18 cellular contexts compared by ENCODE assay signal in the genomic region with DNA sequence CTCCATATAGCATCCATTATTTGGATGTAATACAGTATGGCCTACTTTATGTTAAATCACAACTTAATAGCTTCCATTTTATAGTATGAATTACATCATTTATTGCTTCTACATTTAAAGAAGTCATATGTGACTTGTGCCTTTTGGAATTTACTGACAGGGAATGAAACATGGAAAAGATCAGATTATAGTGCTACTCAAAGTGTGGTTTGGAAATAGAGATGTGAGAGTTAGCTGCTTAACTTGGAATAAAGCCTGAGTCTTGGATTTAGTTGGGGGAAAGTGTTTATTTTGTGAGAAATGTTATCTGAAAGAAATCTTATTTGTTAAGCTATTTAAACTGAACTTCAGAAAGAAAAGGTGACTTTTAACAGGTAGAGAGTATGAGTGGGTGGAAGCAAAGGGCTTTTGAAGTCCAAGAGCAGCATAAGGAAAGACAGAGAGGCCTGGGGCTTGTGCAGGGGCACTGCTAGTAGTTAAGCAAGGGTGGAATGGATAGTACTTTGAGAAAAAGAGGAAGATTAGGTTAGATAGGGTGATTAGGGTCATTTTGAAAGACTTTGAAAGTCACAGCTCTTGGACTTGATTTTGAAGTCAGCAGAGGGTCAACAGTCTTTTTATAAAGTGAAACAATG.
A peak's percentile ranks its signal among the peaks of the same experiment; 100 is the strongest.
DNase-seq lines count a peak whose midpoint lies in the region; ATAC-seq and TF ChIP-seq lines count a peak whose summit lies in the region.
"Had no signal": no experiment of that assay in that cellular context is flagged by ENCODE, and none has a peak within 500 bp of the region (broad histone marks: within the 10 kb centered on the region; RNA-seq: fewer than 3 reads in every experiment).

No MANE protein-coding gene starts in this region.

- peak overlapping the region; percentile 17 for H3K27ac Mint-ChIP-seq in stimulated activated naive CD8-positive, alpha-beta T cell treated with anti-CD3 and anti-CD28 coated beads, Interleukin-15, Interleukin-2, amounts not matched to agents 100 ng/mL and 50 ng/mL, for 24 hours
- peak overlapping the region in 1 of 2 donors; percentile 1 for H3K27ac Mint-ChIP-seq in T-cell

- DNase-seq in stimulated activated naive CD8-positive, alpha-beta T cell treated with anti-CD3 and anti-CD28 coated beads, Interleukin-15, Interleukin-2, amounts not matched to agents 100 U/mL and 50 U/mL, for 24 hours, result no peak
- DNase-seq in PC-9 (no peak), fibroblast of peridontal ligament (ENCODE audit: extremely low read depth) (peak; percentile 47), T-cell (no peak), substantia nigra (lab: John Stamatoyannopoulos, UW) (no peak), NCI-H2227 (lab: John Stamatoyannopoulos, UW; ENCODE audit: unreplicated experiment) (no peak), kidney glomerular epithelial cell (lab: John Stamatoyannopoulos, UW) (no peak)
- DNase-seq: activated T-cell treated with anti-CD3 and anti-CD28 coated beads, Interleukin-2, amount 50 U/mL, for 4 hours; DMS79; effector memory CD8-positive, alpha-beta T cell; foreskin keratinocyte; Karpas-422; NCI-H1694 treated with DMSO at 0.1 percent for 48 hours; trophoblast cell had no signal

- no peaks in the 10 kb centered on the region for H3K9me2 ChIP-seq in PC-9 (ENCODE audit: insufficient read depth)

- H3K4me1 Mint-ChIP-seq in stimulated activated naive CD8-positive, alpha-beta T cell treated with anti-CD3 and anti-CD28 coated beads, Interleukin-15, Interleukin-2, amounts not matched to agents 100 ng/mL and 50 ng/mL, for 24 hours (ENCODE audit: low read depth), result peaks cover 32% of the 10 kb centered on the region
- H3K4me1 Mint-ChIP-seq in T-cell, result peaks cover 41 to 51% (median 47%) of the 10 kb centered on the region in 3 donors

- peaks cover 95% of the 10 kb centered on the region for H3K79me2 ChIP-seq in PC-9 (ENCODE audit: low read depth)

- ATAC-seq in stimulated activated naive CD8-positive, alpha-beta T cell treated with anti-CD3 and anti-CD28 coated beads, Interleukin-15, Interleukin-2, amounts not matched to agents 100 U/mL and 50 U/mL, for 24 hours, result no peak
- no peak for ATAC-seq in T-cell (replicated peaks in 1 of 4)
- ATAC-seq: A549; activated T-cell treated with anti-CD3 and anti-CD28 coated beads, Interleukin-2, amount 50 U/mL, for 4 hours; effector memory CD8-positive, alpha-beta T cell; foreskin keratinocyte had no signal

- peaks cover 7% of the 10 kb centered on the region for H3K36me3 Mint-ChIP-seq in stimulated activated naive CD8-positive, alpha-beta T cell treated with anti-CD3 and anti-CD28 coated beads, Interleukin-15, Interleukin-2, amounts not matched to agents 100 ng/mL and 50 ng/mL, for 24 hours (ENCODE audit: low read depth)
- H3K36me3 Mint-ChIP-seq in T-cell, result peaks cover 6% of the 10 kb centered on the region

- no peaks in the 10 kb centered on the region for H3K4me1 ChIP-seq in PC-9 (replicated peaks; ENCODE audit: insufficient read depth)

- H3K4me3 ChIP-seq in PC-9, result no peak overlapping the region
- H3K4me3 ChIP-seq: A549, smooth muscle cell had no signal

- TF ChIP-seq CTCF in PC-9 (conservative IDR thresholded peaks at IDR 0.05), result no peak

- intact Hi-C loops in PC-9 (cut with micrococcal nuclease; ENCODE audit: unreplicated experiment), result no loop called here

- CTCF ChIA-PET in PC-9 (lab: Charles Lee) (no interaction called here), T-cell (lab: Charles Lee) (interaction anchor here (0.7 to 1.4 kb wide), 2 partner anchors 13 to 419 kb away, joined by 3 read pairs; no protein-coding TSS in a partner anchor)

- peaks cover 5% of the 10 kb centered on the region; the same call in 1 of the 2 replicates for H3F3A ChIP-seq in PC-9 (ENCODE audit: insufficient read depth, low read depth)

- H2AFZ ChIP-seq in PC-9, result no peak overlapping the region

- no peak overlapping the region for H3K4me3 Mint-ChIP-seq in stimulated activated naive CD8-positive, alpha-beta T cell treated with anti-CD3 and anti-CD28 coated beads, Interleukin-15, Interleukin-2, amounts not matched to agents 100 ng/mL and 50 ng/mL, for 24 hours
- peak overlapping the region in 1 of 3 donors; percentile 11 for H3K4me3 Mint-ChIP-seq in T-cell
- H3K4me3 Mint-ChIP-seq: activated T-cell treated with anti-CD3 and anti-CD28 coated beads, Interleukin-2, amount 50 U/mL, for 4 hours; effector memory CD8-positive, alpha-beta T cell had no signal

- H3K9me3 Mint-ChIP-seq in stimulated activated naive CD8-positive, alpha-beta T cell treated with anti-CD3 and anti-CD28 coated beads, Interleukin-15, Interleukin-2, amounts not matched to agents 100 ng/mL and 50 ng/mL, for 24 hours, result peaks cover 6% of the 10 kb centered on the region
- H3K9me3 Mint-ChIP-seq in T-cell, result peaks cover 0 to 5% (median 4%) of the 10 kb centered on the region in 3 donors
- H3K9me3 Mint-ChIP-seq: activated T-cell treated with anti-CD3 and anti-CD28 coated beads, Interleukin-2, amount 50 U/mL, for 4 hours; effector memory CD8-positive, alpha-beta T cell had no signal

- BruUV-seq in PC-9 (replicated peaks; lab: Mats Ljungman, UMichigan), result no TSS peak

- no peaks in the 10 kb centered on the region for H3K27me3 Mint-ChIP-seq in stimulated activated naive CD8-positive, alpha-beta T cell treated with anti-CD3 and anti-CD28 coated beads, Interleukin-15, Interleukin-2, amounts not matched to agents 100 ng/mL and 50 ng/mL, for 24 hours
- H3K27me3 Mint-ChIP-seq in T-cell, result no peaks in the 10 kb centered on the region
- H3K27me3 Mint-ChIP-seq: effector memory CD8-positive, alpha-beta T cell had no signal

- H3K4me2 ChIP-seq in PC-9, result no peak overlapping the region
- H3K4me2 ChIP-seq: A549, smooth muscle cell had no signal

- H3K27ac ChIP-seq in PC-9, result peak overlapping the region; percentile 8; the same call in 1 of the 2 replicates
- H3K27ac ChIP-seq in substantia nigra (ENCODE audit: low read depth, low read length, poor library complexity, severe bottlenecking), result no peak overlapping the region
- H3K27ac ChIP-seq: A549, C4-2B, foreskin keratinocyte had no signal

- no peaks in the 10 kb centered on the region for H4K20me1 ChIP-seq in PC-9 (ENCODE audit: insufficient read depth)

- H3K36me3 ChIP-seq in PC-9 (ENCODE audit: low read depth), result 0 out of 2 replicates have a peak, but pooled peaks cover 3% of the 10 kb centered on the region

- H3K27me3 ChIP-seq in PC-9 (ENCODE audit: insufficient read depth, low read depth), result no peaks in the 10 kb centered on the region
- H3K27me3 ChIP-seq: foreskin keratinocyte had no signal

- H3K9me3 ChIP-seq in PC-9 (ENCODE audit: insufficient read depth, low read depth), result 0 out of 2 replicates have a peak, but pooled peaks cover 3% of the 10 kb centered on the region

- POLR2A ChIA-PET in PC-9 (lab: Charles Lee; ENCODE audit: unreplicated experiment) (no interaction called here), T-cell (lab: Charles Lee) (no interaction called here)
